Comparison of ENCODE assay signal across 8 cellular contexts in the genomic region with DNA sequence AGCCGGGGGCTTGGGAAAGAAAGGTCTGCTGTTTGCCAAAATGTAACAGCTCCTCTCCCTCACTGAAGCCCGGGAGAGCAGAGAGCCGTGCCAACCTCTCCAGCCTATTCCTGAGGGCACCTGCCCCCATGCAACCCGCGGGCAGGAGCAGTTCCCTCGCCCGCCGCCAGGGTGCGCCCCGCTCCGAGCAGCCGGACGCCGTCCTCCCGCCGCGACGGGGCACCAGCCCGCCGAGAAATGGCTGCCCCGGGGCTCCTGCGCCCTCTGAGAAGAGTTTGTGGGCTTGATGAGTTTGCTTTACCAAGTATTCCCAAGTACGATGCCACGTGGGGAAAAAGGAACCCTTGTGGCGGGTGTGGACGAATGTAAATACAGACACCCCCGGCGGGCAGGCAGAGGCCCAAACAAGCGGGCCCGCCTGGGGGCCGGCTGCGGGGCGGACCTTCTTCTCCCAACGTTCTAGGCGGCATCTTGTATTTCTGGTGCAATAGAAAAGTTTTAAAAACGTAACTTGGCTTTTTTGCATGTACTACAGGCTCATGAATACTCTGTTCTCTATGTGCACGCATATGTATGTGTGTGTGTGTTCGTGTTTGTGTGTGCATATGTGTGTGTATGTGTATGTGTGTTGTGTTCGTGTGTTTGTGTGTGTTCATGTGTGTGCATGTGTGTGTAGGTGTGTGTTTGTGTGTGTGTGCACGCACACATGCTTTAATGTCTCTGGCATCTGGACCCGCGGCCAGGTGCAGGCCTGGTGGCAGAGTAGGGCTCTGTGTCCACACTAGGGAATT.
DNase-seq lines count a peak whose midpoint lies in the region; ATAC-seq, FAIRE-seq and TF ChIP-seq lines count a peak whose summit lies in the region.

No MANE protein-coding gene starts in this region.

- no peak overlapping the region for H4K91ac ChIP-seq in trophoblast cell (ENCODE audit: low read depth, low read length)

- CTCF ChIA-PET in AG04449 (lab: Yijun Ruan, JAX), result interaction anchor here (0.5 to 13.0 kb wide), 36 partner anchors 9 to 205 kb away, joined by 3 to 278 read pairs (median 4); partner anchors contain the start of gene CHSY1

- peak overlapping the region; percentile 43 for H3K4me2 ChIP-seq in trophoblast cell (ENCODE audit: low read length)

- DNase-seq in AG04449 (ENCODE audit: low read depth, low spot score) (no peak), RCC 7860 (ENCODE audit: low spot score) (peak; percentile 26), trophoblast cell (peak; percentile 59 to 82), tibial nerve (ENCODE audit: low spot score in 2 of 2) (peak; percentile 68 to 79)
- DNase-seq in activated T-helper 2 cell treated with anti-CD3 and anti-CD28 coated beads, Interferon-gamma antibody, Interleukin-2, Interleukin-4, amounts not matched to agents 10 μg/mL and 5 μg/mL and 100 μg/mL, durations not matched to agents 14 hours and 24 hours and 36 hours (ENCODE audit: low spot score), result peak; percentile 71

- H2BK12ac ChIP-seq in trophoblast cell (ENCODE audit: low read length), result no peak overlapping the region

- H3K4ac ChIP-seq in trophoblast cell (ENCODE audit: low read depth, low read length), result no peak overlapping the region

- H3K4me1 ChIP-seq in gastroesophageal sphincter, result peaks cover 0 to 40% (median 7%) of the 10 kb centered on the region in 3 donors
- peaks cover 7 to 14% of the 10 kb centered on the region in 2 experiments for H3K4me1 ChIP-seq in trophoblast cell (ENCODE audit: control insufficient read depth in 1 of 2, insufficient read depth in 2 of 2, low read length in 2 of 2)
- peaks cover 0 to 46% (median 26%) of the 10 kb centered on the region in 4 donors for H3K4me1 ChIP-seq in tibial nerve

- TF ChIP-seq CTCF in AG04449 (IDR thresholded peaks at IDR 0.05; ENCODE audit: insufficient read depth, low read length, missing control alignments) (peak; percentile 94), gastroesophageal sphincter (IDR thresholded peaks at IDR 0.05) (peak in 3 of 4 experiments; percentile 98 to 100 (median 99)), tibial nerve (IDR thresholded peaks at IDR 0.05) (peak; percentile 98 to 100 (median 99))

- no peak overlapping the region for H3K23ac ChIP-seq in trophoblast cell (ENCODE audit: low read length)

- peaks cover 4% of the 10 kb centered on the region for H3K27me3 Mint-ChIP-seq in activated T-helper 2 cell treated with anti-CD3 and anti-CD28 coated beads, Interferon-gamma antibody, Interleukin-2, Interleukin-4, amounts not matched to agents 10 μg/mL and 5 μg/mL and 100 μg/mL, durations not matched to agents 14 hours and 24 hours and 36 hours (ENCODE audit: low read depth)

- H3K36me3 ChIP-seq in gastroesophageal sphincter (no peaks in the 10 kb centered on the region), trophoblast cell (ENCODE audit: control insufficient read depth in 1 of 2, insufficient read depth in 2 of 2, low read length in 2 of 2) (no peaks in the 10 kb centered on the region), tibial nerve (no peaks in the 10 kb centered on the region)

- H3K9me3 Mint-ChIP-seq in activated T-helper 2 cell treated with anti-CD3 and anti-CD28 coated beads, Interferon-gamma antibody, Interleukin-2, Interleukin-4, amounts not matched to agents 10 μg/mL and 5 μg/mL and 100 μg/mL, durations not matched to agents 14 hours and 24 hours and 36 hours, result no peaks in the 10 kb centered on the region

- POLR2A ChIA-PET in AG04449 (lab: Yijun Ruan, JAX), result no interaction called here

- TF ChIP-seq POLR2A in gastroesophageal sphincter (IDR thresholded peaks at IDR 0.05) (no peak), tibial nerve (IDR thresholded peaks at IDR 0.05) (no peak)

- H3K4me1 Mint-ChIP-seq in activated T-helper 2 cell treated with anti-CD3 and anti-CD28 coated beads, Interferon-gamma antibody, Interleukin-2, Interleukin-4, amounts not matched to agents 10 μg/mL and 5 μg/mL and 100 μg/mL, durations not matched to agents 14 hours and 24 hours and 36 hours (ENCODE audit: low read depth), result peaks cover 10% of the 10 kb centered on the region

- no peak overlapping the region for H2AK5ac ChIP-seq in trophoblast cell (ENCODE audit: low read length)

- no peaks in the 10 kb centered on the region for H3K9me3 ChIP-seq in gastroesophageal sphincter
- H3K9me3 ChIP-seq in trophoblast cell (ENCODE audit: insufficient read depth, low read depth, low read length), result no peaks in the 10 kb centered on the region
- H3K9me3 ChIP-seq in tibial nerve, result no peaks in the 10 kb centered on the region

- intact Hi-C loops in activated T-helper 2 cell treated with anti-CD3 and anti-CD28 coated beads, Interferon-gamma antibody, Interleukin-2, Interleukin-4, amounts not matched to agents 10 μg/mL and 5 μg/mL and 100 μg/mL, durations not matched to agents 14 hours and 24 hours and 36 hours (cut with micrococcal nuclease), result loop anchor here (1.0 to 5.0 kb wide), 2 partner anchors 72 to 169 kb away; no protein-coding TSS in a partner anchor

- H3K27me3 ChIP-seq in gastroesophageal sphincter (no peaks in the 10 kb centered on the region), trophoblast cell (ENCODE audit: insufficient read depth, low read length) (no peaks in the 10 kb centered on the region), tibial nerve (no peaks in the 10 kb centered on the region)

- ATAC-seq in GM18517 (IDR thresholded peaks at IDR 0.05; ENCODE audit: unreplicated experiment) (peak; percentile 71), HG03457 (IDR thresholded peaks at IDR 0.05; ENCODE audit: unreplicated experiment) (peak; percentile 88), gastroesophageal sphincter (peak; percentile 71)

- no peaks in the 10 kb centered on the region for H3K36me3 Mint-ChIP-seq in activated T-helper 2 cell treated with anti-CD3 and anti-CD28 coated beads, Interferon-gamma antibody, Interleukin-2, Interleukin-4, amounts not matched to agents 10 μg/mL and 5 μg/mL and 100 μg/mL, durations not matched to agents 14 hours and 24 hours and 36 hours (ENCODE audit: low read depth)

- H3K27ac ChIP-seq in gastroesophageal sphincter (peak overlapping the region in 1 of 4 donors; percentile 8), trophoblast cell (ENCODE audit: low read depth, low read length) (no peak overlapping the region), tibial nerve (peak overlapping the region in 3 of 4 donors; percentile 2 to 76 (median 66))

- TF ChIP-seq EP300 in gastroesophageal sphincter (IDR thresholded peaks at IDR 0.05), result no peak
- peak in 1 of 2 donors; percentile 51 for TF ChIP-seq EP300 in tibial nerve (IDR thresholded peaks at IDR 0.05)

- no peak overlapping the region for H4K12ac ChIP-seq in trophoblast cell (ENCODE audit: low read depth, low read length)

- no peak overlapping the region for H3K18ac ChIP-seq in trophoblast cell (ENCODE audit: low read length)

- no peak overlapping the region for H3K27ac Mint-ChIP-seq in activated T-helper 2 cell treated with anti-CD3 and anti-CD28 coated beads, Interferon-gamma antibody, Interleukin-2, Interleukin-4, amounts not matched to agents 10 μg/mL and 5 μg/mL and 100 μg/mL, durations not matched to agents 14 hours and 24 hours and 36 hours

- 49 to 68% methylated on average over 7 to 8 of the region's 42 CpGs for WGBS in gastroesophageal sphincter (ENCODE audit: low coverage in 1 of 2), 2 donors
- WGBS in trophoblast cell (ENCODE audit: extremely low coverage, insufficient coverage, insufficient read length), result no CpG with 5 or more reads among the region's 42 CpGs
- WGBS in tibial nerve, 2 donors, result 25 to 32% methylated on average over 31 to 42 of the region's 42 CpGs

- peak overlapping the region; percentile 15; the same call in 1 of the 2 replicates for H3K4me3 ChIP-seq in AG04449 (ENCODE audit: low read depth, low read length)
- peak overlapping the region in 1 of 2 donors; percentile 33 for H3K4me3 ChIP-seq in gastroesophageal sphincter
- no peak overlapping the region for H3K4me3 ChIP-seq in trophoblast cell (ENCODE audit: low read depth, low read length)
- H3K4me3 ChIP-seq in tibial nerve, result peak overlapping the region in 2 of 4 donors; percentile 16 to 37

- no peak overlapping the region for H3K9ac ChIP-seq in trophoblast cell (ENCODE audit: low read length)

- no peak overlapping the region for H2BK5ac ChIP-seq in trophoblast cell (ENCODE audit: low read depth, low read length, poor library complexity)

- H3K79me1 ChIP-seq in trophoblast cell (ENCODE audit: low read length), result no peaks in the 10 kb centered on the region

- H2BK120ac ChIP-seq in trophoblast cell (ENCODE audit: insufficient read depth, low read length, poor library complexity), result no peak overlapping the region

- H4K8ac ChIP-seq in trophoblast cell (ENCODE audit: low read depth, low read length), result peak overlapping the region; percentile 19

- H3K14ac ChIP-seq in trophoblast cell (ENCODE audit: low read length), result no peak overlapping the region

- H2AFZ ChIP-seq in trophoblast cell (ENCODE audit: insufficient read depth, low read length, poor library complexity), result no peak overlapping the region

- no peaks in the 10 kb centered on the region for H3K79me2 ChIP-seq in trophoblast cell (ENCODE audit: control insufficient read depth, insufficient read depth, low read length, poor library complexity)

- FAIRE-seq in RCC 7860 (lab: Jason Lieb, UNC), result no peak

- H3K4me3 Mint-ChIP-seq in activated T-helper 2 cell treated with anti-CD3 and anti-CD28 coated beads, Interferon-gamma antibody, Interleukin-2, Interleukin-4, amounts not matched to agents 10 μg/mL and 5 μg/mL and 100 μg/mL, durations not matched to agents 14 hours and 24 hours and 36 hours (ENCODE audit: low read depth), result no peak overlapping the region
